25 cellular contexts compared by ENCODE assay signal in the genomic region with DNA sequence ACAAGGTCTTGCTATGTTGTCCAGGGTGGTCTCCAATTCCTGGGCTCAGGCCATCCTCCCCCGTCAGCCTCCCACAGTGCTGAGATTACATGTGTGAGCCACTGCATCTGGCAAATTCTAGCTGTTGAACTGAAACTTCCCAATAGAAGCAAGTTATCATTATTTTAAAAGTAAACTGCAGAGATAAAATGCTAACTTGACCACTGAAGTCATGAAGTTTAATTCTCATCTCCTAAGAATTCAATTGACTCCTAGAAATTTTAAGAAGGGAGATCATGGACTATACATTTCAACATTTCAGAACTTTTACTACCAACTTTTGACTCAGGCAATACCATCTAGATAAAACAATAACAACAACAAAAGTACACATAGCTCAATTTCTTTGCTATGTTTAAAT. TPM values are rescaled to one million over a fixed set of nuclear protein-coding genes. Genes with fewer than 3 reads are reported as not detected.
DNase-seq lines count a peak whose midpoint lies in the region; ATAC-seq, FAIRE-seq and TF ChIP-seq lines count a peak whose summit lies in the region.
"Had no signal": no experiment of that assay in that cellular context is flagged by ENCODE, and none has a peak within 500 bp of the region (broad histone marks: within the 10 kb centered on the region; RNA-seq: fewer than 3 reads in every experiment).

No MANE protein-coding gene starts in this region.

- no peak overlapping the region for H3K9ac ChIP-seq in Karpas-422 (ENCODE audit: low read length)

- H3K4me3 ChIP-seq in A549 (no peak overlapping the region), RWPE2 (ENCODE audit: severe bottlenecking) (no peak overlapping the region), fibroblast of the aortic adventitia (ENCODE audit: low read depth, low read length) (no peak overlapping the region), Karpas-422 (ENCODE audit: low read length) (no peak overlapping the region)
- H3K4me3 ChIP-seq: heart left ventricle, ovary, right atrium auricular region, stomach had no signal

- H3K27ac ChIP-seq in A549 (peak overlapping the region in 1 of 2 experiments; percentile 51; a peak in 2 of 6 replicates), RWPE2 (ENCODE audit: poor library complexity, severe bottlenecking) (peak overlapping the region; percentile 74), Karpas-422 (ENCODE audit: low read length) (no peak overlapping the region)
- H3K27ac ChIP-seq: heart left ventricle, ovary, right atrium auricular region, stomach had no signal

- H3K36me3 ChIP-seq in RWPE2 (ENCODE audit: low read depth) (no peaks in the 10 kb centered on the region), Karpas-422 (ENCODE audit: insufficient read depth, low read length) (no peaks in the 10 kb centered on the region)
- H3K36me3 ChIP-seq: heart left ventricle, ovary, right atrium auricular region, stomach had no signal

- H3K9me2 ChIP-seq in Karpas-422 (replicated peaks; ENCODE audit: insufficient read depth, low read length) = no peaks in the 10 kb centered on the region

- DNase-seq in A549 (ENCODE audit: low read depth in 1 of 2, low spot score in 1 of 2) = no peak
- DNase-seq in RWPE2 (ENCODE audit: low spot score) = no peak
- DNase-seq in fibroblast of the aortic adventitia (ENCODE audit: low read depth) = peak; percentile 30
- no peak for DNase-seq in NCI-H2029 treated with DMSO at 0.1 percent for 48 hours (lab: John Stamatoyannopoulos, UW)
- DNase-seq in stimulated activated naive CD8-positive, alpha-beta T cell treated with anti-CD3 and anti-CD28 coated beads, Interleukin-15, Interleukin-2, amounts not matched to agents 100 U/mL and 50 U/mL, for 24 hours = no peak
- no peak for DNase-seq in Karpas-422
- DNase-seq: activated CD4-positive, alpha-beta memory T cell treated with anti-CD3 and anti-CD28 coated beads, Interleukin-2, amount 10 ng/mL, durations not matched to agents 7 days and 5 days; activated naive CD4-positive, alpha-beta T cell treated with Interleukin-2 at 50 U/mL for 16 hours; amygdala; DMS 273 treated with DMSO at 0.1 percent for 48 hours; heart left ventricle; naive thymus-derived CD4-positive, alpha-beta T cell; NCI-H2081 treated with DMSO at 0.1 percent for 48 hours; NCI-H446 treated with DMSO at 0.1 percent for 48 hours; ovary; RPMI8226; stomach had no signal

- TF ChIP-seq RAD21 in A549 (conservative IDR thresholded peaks at IDR 0.05 in 1 of 2, IDR thresholded peaks at IDR 0.05 in 1 of 2) = no peak

- no peak for TF ChIP-seq EP300 in A549 (IDR thresholded peaks at IDR 0.05)

- H3K4me1 ChIP-seq in A549 = peaks cover 31% of the 10 kb centered on the region
- peaks cover 27% of the 10 kb centered on the region for H3K4me1 ChIP-seq in RWPE2 (ENCODE audit: insufficient read depth, poor library complexity, severe bottlenecking)
- H3K4me1 ChIP-seq in Karpas-422 (ENCODE audit: low read length) = no peaks in the 10 kb centered on the region

- no peak for TF ChIP-seq POLR2A in A549 (IDR thresholded peaks at IDR 0.05; ENCODE audit: low read length)

- H3K9me3 ChIP-seq in A549 = no peaks in the 10 kb centered on the region
- no peaks in the 10 kb centered on the region for H3K9me3 ChIP-seq in RWPE2 (ENCODE audit: severe bottlenecking)
- no peaks in the 10 kb centered on the region for H3K9me3 ChIP-seq in Karpas-422 (ENCODE audit: low read length)
- H3K9me3 ChIP-seq: ovary, right atrium auricular region had no signal

- WGBS in A549 (ENCODE audit: missing lambda C conversion rate) = 80% methylated on average over 1 of the region's 1 CpG

- TF ChIP-seq CTCF in A549 (IDR thresholded peaks at IDR 0.05) (no peak), RWPE2 (IDR thresholded peaks at IDR 0.05; ENCODE audit: poor library complexity, severe bottlenecking) (no peak), fibroblast of the aortic adventitia (IDR thresholded peaks at IDR 0.05; ENCODE audit: insufficient read depth, low read length) (no peak)

- no peak overlapping the region for H2AFZ ChIP-seq in Karpas-422 (ENCODE audit: low read length)

- H3K79me2 ChIP-seq in Karpas-422 (ENCODE audit: low read length) = no peaks in the 10 kb centered on the region

- H3K4me2 ChIP-seq in A549 = peak overlapping the region; percentile 16; the same call in 1 of the 3 replicates
- H3K4me2 ChIP-seq in Karpas-422 (ENCODE audit: low read depth, low read length, poor library complexity, severe bottlenecking) = no peak overlapping the region

- ATAC-seq in A549 (no peak), GM19351 (IDR thresholded peaks at IDR 0.05; ENCODE audit: unreplicated experiment) (peak; percentile 4), RWPE2 (ENCODE audit: low read depth) (no peak), HG03039 (IDR thresholded peaks at IDR 0.05; ENCODE audit: unreplicated experiment) (no peak)
- ATAC-seq in stimulated activated naive CD8-positive, alpha-beta T cell treated with anti-CD3 and anti-CD28 coated beads, Interleukin-15, Interleukin-2, amounts not matched to agents 100 U/mL and 50 U/mL, for 24 hours = no peak
- ATAC-seq: activated CD4-positive, CD25-positive, alpha-beta regulatory T cell treated with anti-CD3 and anti-CD28 coated beads, Interleukin-2, amount 50 U/mL, for 24 hours; heart left ventricle; HepG2; naive thymus-derived CD4-positive, alpha-beta T cell had no signal

- H3K27me3 ChIP-seq in RWPE2 (ENCODE audit: insufficient read depth, poor library complexity, severe bottlenecking) = no peaks in the 10 kb centered on the region
- no peaks in the 10 kb centered on the region for H3K27me3 ChIP-seq in Karpas-422 (ENCODE audit: low read length)
- H3K27me3 ChIP-seq: ovary, right atrium auricular region had no signal

- H4K20me1 ChIP-seq in Karpas-422 (ENCODE audit: insufficient read depth, low read depth, low read length) = no peaks in the 10 kb centered on the region

- POLR2A ChIA-PET in A549 (lab: Yijun Ruan, JAX) = interaction anchor here (0.8 to 1.4 kb wide), 2 partner anchors 11 to 34 kb away, joined by 3 read pairs; a partner anchor contains a TSS

- CTCF ChIA-PET in A549 (lab: Yijun Ruan, JAX) = no interaction called here

- FAIRE-seq in A549 (lab: Jason Lieb, UNC) = no peak
- FAIRE-seq: G401.6, HepG2 had no signal

TF ChIP-seq in A549, 52 proteins besides CTCF, POLR2A, EP300 and RAD21:
- no peak for TF ChIP-seq BHLHE40 (IDR thresholded peaks at IDR 0.05; ENCODE audit: low read depth, low read length)

RNA-seq across cellular contexts. Expression of a gene that starts 11.7 kb away (rescaled TPM):
- polyA plus RNA-seq in A549 (2011; rRNA removed) = 30.7 and 43.1 TPM in 2 replicates
- polyA plus RNA-seq in A549 (2012; cell fraction: cytosol; rRNA removed) = 15.0 and 16.9 TPM in 2 replicates
- 12.0 and 14.4 TPM in 2 replicates for polyA plus RNA-seq in A549 (2012; cell fraction: nucleus; rRNA removed)
- polyA plus RNA-seq in A549 (2017; fragmentation: RNase III; extraction: RNeasy Plus Mini Kit Qiagen cat#74134 plus additional on column Dnase treatment) = 31.6 to 36.2 TPM (median 33.6 TPM) in 3 replicates
- 18.0 and 23.7 TPM in 2 replicates for polyA minus RNA-seq in A549 (2011; rRNA and poly(A)+ RNA removed)
- 26.8 and 50.7 TPM in 2 replicates for total RNA-seq in fibroblast of the aortic adventitia (ENCODE audit: low replicate concordance)
- 38.2 and 42.2 TPM in 2 replicates for total RNA-seq in Karpas-422 (2014; rRNA removed; shearing (Covaris generic); ENCODE audit: low replicate concordance)

RNA-seq across cellular contexts. Expression of a gene that starts 24.5 kb away (rescaled TPM):
- polyA plus RNA-seq in A549 (2011; rRNA removed) (0.12 TPM in 2 replicates), A549 (2017; fragmentation: RNase III; extraction: RNeasy Plus Mini Kit Qiagen cat#74134 plus additional on column Dnase treatment) (0.38 to 0.45 TPM (median 0.41 TPM) in 3 replicates)
- polyA plus RNA-seq in A549 (2012; cell fraction: cytosol; rRNA removed) = 0.03 and 0.13 TPM in 2 replicates
- 0.02 TPM in 1 of 2 replicates, not detected in the other for polyA plus RNA-seq in A549 (2012; cell fraction: nucleus; rRNA removed)
- not detected in 2 replicates for polyA minus RNA-seq in A549 (2011; rRNA and poly(A)+ RNA removed)
- total RNA-seq in fibroblast of the aortic adventitia (ENCODE audit: low replicate concordance) = 0.45 and 1.1 TPM in 2 replicates
- total RNA-seq in Karpas-422 (2014; rRNA removed; shearing (Covaris generic); ENCODE audit: low replicate concordance) = not detected in 2 replicates
- total RNA-seq: activated CD4-positive, alpha-beta memory T cell treated with anti-CD3 and anti-CD28 coated beads, Interleukin-2, amount 10 ng/mL, durations not matched to agents 7 days and 5 days; CD4-positive, CD25-positive, alpha-beta regulatory T cell; HepG2; mesenteric fat pad; naive thymus-derived CD4-positive, alpha-beta T cell; right atrium auricular region had no signal
- polyA plus RNA-seq: HepG2; naive thymus-derived CD4-positive, alpha-beta T cell had no signal

RNA-seq across cellular contexts. Expression of a gene that starts 34.2 kb away (rescaled TPM):
- polyA plus RNA-seq in A549 (2011; rRNA removed) = 44.2 and 51.0 TPM in 2 replicates
- 25.3 and 29.7 TPM in 2 replicates for polyA plus RNA-seq in A549 (2012; cell fraction: cytosol; rRNA removed)
- polyA plus RNA-seq in A549 (2012; cell fraction: nucleus; rRNA removed) = 19.0 and 24.0 TPM in 2 replicates
- 33.2 to 36.8 TPM (median 34.9 TPM) in 3 replicates for polyA plus RNA-seq in A549 (2017; fragmentation: RNase III; extraction: RNeasy Plus Mini Kit Qiagen cat#74134 plus additional on column Dnase treatment)
- polyA minus RNA-seq in A549 (2011; rRNA and poly(A)+ RNA removed) = 13.6 and 16.0 TPM in 2 replicates
- total RNA-seq in fibroblast of the aortic adventitia (ENCODE audit: low replicate concordance) = 3.8 and 63.9 TPM in 2 replicates
- total RNA-seq in Karpas-422 (2014; rRNA removed; shearing (Covaris generic); ENCODE audit: low replicate concordance) = 37.0 and 46.8 TPM in 2 replicates
